ENCODE assay signal across 1 cellular context in genomic region chr22:44181912-44182590, GRCh38.
TF ChIP-seq lines count a peak whose summit lies in the region.

No MANE protein-coding gene starts in this region.

TF ChIP-seq in SK-N-SH, 30 proteins besides CTCF, POLR2A, EP300 and RAD21 (continued from another document):
- TF ChIP-seq POLR2AphosphoS5 (IDR thresholded peaks at IDR 0.05; ENCODE audit: low read depth, low read length) (no peak), TCF12 (IDR thresholded peaks at IDR 0.05) (no peak), CHD2 (IDR thresholded peaks at IDR 0.05; ENCODE audit: low read length, partially characterized antibody) (no peak), FOXJ3 (CRISPR knock-in tag; IDR thresholded peaks at IDR 0.05) (no peak)
